In the genomic region with DNA sequence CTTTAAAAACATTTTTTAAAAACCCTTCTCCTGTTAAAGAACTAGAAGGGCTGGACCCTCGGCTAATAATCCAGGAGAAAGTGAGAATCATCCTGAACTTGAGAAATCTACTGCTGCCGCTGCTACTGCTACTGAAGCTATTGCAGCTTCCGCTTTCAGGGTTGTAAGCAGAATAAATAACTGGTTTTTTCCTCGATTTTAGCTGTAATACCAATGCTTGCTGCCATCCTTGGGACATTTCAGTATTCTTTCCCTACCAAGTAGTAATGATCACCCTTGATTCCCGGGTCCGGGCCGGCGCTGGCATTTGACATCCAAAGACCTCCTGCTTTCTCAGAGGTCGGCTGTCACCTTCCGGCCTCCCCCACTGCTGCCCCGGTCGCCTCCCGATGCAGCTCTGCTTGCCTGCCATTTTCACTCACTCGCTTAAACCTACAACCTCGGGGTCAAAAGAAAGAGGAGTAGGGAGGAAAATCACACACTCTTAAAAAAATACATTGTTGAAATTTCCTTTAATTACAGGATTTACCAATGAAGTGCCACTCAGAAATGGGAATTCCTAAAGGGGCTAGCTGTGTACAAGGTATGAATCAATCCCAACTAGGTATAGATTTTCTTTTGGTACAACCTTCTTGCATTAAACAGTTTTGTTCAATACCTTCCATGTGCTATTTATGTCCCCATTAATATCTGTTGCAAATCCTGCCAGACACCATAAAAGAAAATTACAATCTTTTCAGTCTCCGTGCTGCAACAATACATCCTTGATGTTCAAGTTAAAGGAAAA, we compare ENCODE assay signal across 8 cellular contexts. TPM values are rescaled to one million over a fixed set of nuclear protein-coding genes. Genes with fewer than 3 reads are reported as not detected.
DNase-seq lines count a peak whose midpoint lies in the region; ATAC-seq and TF ChIP-seq lines count a peak whose summit lies in the region.

No MANE protein-coding gene starts in this region.

- H3K9me3 ChIP-seq in SJCRH30 (replicated peaks) = no peaks in the 10 kb centered on the region
- H3K9me3 ChIP-seq in esophagus muscularis mucosa = no peaks in the 10 kb centered on the region
- no peaks in the 10 kb centered on the region for H3K9me3 ChIP-seq in parathyroid adenoma (ENCODE audit: control insufficient read depth, low read length)

- no peak for ATAC-seq in HG02981 (IDR thresholded peaks at IDR 0.05; ENCODE audit: unreplicated experiment)
- ATAC-seq in HG03565 (IDR thresholded peaks at IDR 0.05; ENCODE audit: unreplicated experiment) = no peak
- ATAC-seq in GM21737 (IDR thresholded peaks at IDR 0.05; ENCODE audit: unreplicated experiment) = no peak

- DNase-seq in GM13977 (ENCODE audit: low spot score) = peak; percentile 38
- peak; percentile 26 to 39 for DNase-seq in SJCRH30
- DNase-seq in esophagus muscularis mucosa (ENCODE audit: extremely low spot score) = no peak
- DNase-seq in NCI-H187 (lab: John Stamatoyannopoulos, UW) = no peak

- H3K4me1 ChIP-seq in SJCRH30 (no peaks in the 10 kb centered on the region), esophagus muscularis mucosa (peaks cover 54 to 69% (median 59%) of the 10 kb centered on the region in 4 donors), parathyroid adenoma (peaks cover 4% of the 10 kb centered on the region)

- intact Hi-C loops in esophagus muscularis mucosa (cut with DNase I) = loop anchor here (10.0 kb wide), 3 partner anchors 449 to 709 kb away; no protein-coding TSS in a partner anchor

- no peaks in the 10 kb centered on the region for H3K36me3 ChIP-seq in SJCRH30
- H3K36me3 ChIP-seq in esophagus muscularis mucosa = no peaks in the 10 kb centered on the region
- H3K36me3 ChIP-seq in parathyroid adenoma (ENCODE audit: control insufficient read depth, insufficient read depth, low read length) = no peaks in the 10 kb centered on the region

- H3K27me3 ChIP-seq in SJCRH30 (no peaks in the 10 kb centered on the region), esophagus muscularis mucosa (peaks cover 4 to 100% (median 79%) of the 10 kb centered on the region in 4 donors), parathyroid adenoma (ENCODE audit: control insufficient read depth, insufficient read depth, low read length) (peaks cover 20% of the 10 kb centered on the region)

- in situ Hi-C loops in GM13977 (cut with MboI; ENCODE audit: low pct_unique_long_range_greater_than_20kb, low sequenced_read_pairs, unreplicated experiment) = loop anchor here (10.0 kb wide), 1 partner anchor 529 kb away; no protein-coding TSS in a partner anchor

- no peak overlapping the region for H3K27ac ChIP-seq in SJCRH30
- H3K27ac ChIP-seq in esophagus muscularis mucosa (replicated peaks in 1 of 4) = peak overlapping the region; percentile 76 to 90 (median 79)
- H3K27ac ChIP-seq in parathyroid adenoma = no peak overlapping the region

- no peaks in the 10 kb centered on the region for H3K79me2 ChIP-seq in parathyroid adenoma

- H3K4me3 ChIP-seq in SJCRH30 (peak overlapping the region; percentile 77), esophagus muscularis mucosa (peak overlapping the region; percentile 58 to 81 (median 70)), parathyroid adenoma (ENCODE audit: low read depth, low read length) (peak overlapping the region; percentile 35)

- no peak for TF ChIP-seq EP300 in esophagus muscularis mucosa (IDR thresholded peaks at IDR 0.05)

- H3K9ac ChIP-seq in parathyroid adenoma = no peak overlapping the region

- 26% methylated on average over 16 of the region's 16 CpGs for WGBS in esophagus muscularis mucosa

- no peak for TF ChIP-seq POLR2A in esophagus muscularis mucosa (IDR thresholded peaks at IDR 0.05; ENCODE audit: low read depth)

- H3K4me2 ChIP-seq in parathyroid adenoma (ENCODE audit: low read length) = peak overlapping the region; percentile 7

- no peak overlapping the region for H2AFZ ChIP-seq in parathyroid adenoma

- no peak for TF ChIP-seq CTCF in GM13977 (IDR thresholded peaks at IDR 0.05; ENCODE audit: extremely low read depth, insufficient read depth, missing control alignments)
- TF ChIP-seq CTCF in esophagus muscularis mucosa (IDR thresholded peaks at IDR 0.05) = no peak
- TF ChIP-seq CTCF in parathyroid adenoma (IDR thresholded peaks at IDR 0.05) = no peak

RNA-seq across cellular contexts. Expression of a gene that starts 0.7 kb away (rescaled TPM):
- total RNA-seq in SJCRH30 (2014; rRNA removed; shearing (Covaris generic)) = 19.7 and 20.8 TPM in 2 replicates
- 10 to 100 TPM; 11.7 to 19.1 (median 13.6) TPM for total RNA-seq in esophagus muscularis mucosa

Comparison
In these comparisons a context has a peak if more than half of its experiments do, and no peak if none do; other contexts are left out.
1. DNase-seq: peak in GM13977 (single experiment) and SJCRH30 (2 of 2); none in esophagus muscularis mucosa (single experiment) and NCI-H187 (0 of 2).
2. H3K27ac ChIP-seq: peak in esophagus muscularis mucosa (4 of 4); none in SJCRH30 (single experiment) and parathyroid adenoma (single experiment).
3. Peak in every context shown above with its lines, with median percentiles within 50 percentile points of each other: H3K4me3 ChIP-seq.